1 cellular context compared by ENCODE assay signal in genomic region chr10:35388197-35388596, GRCh38.
TF ChIP-seq lines count a peak whose summit lies in the region.

No MANE protein-coding gene starts in this region.

TF ChIP-seq in GM12878, 131 proteins besides CTCF, POLR2A, EP300 and RAD21 (continued from another document):
- TF ChIP-seq MLLT1 (IDR thresholded peaks at IDR 0.05) (no peak), GABPA (IDR thresholded peaks at IDR 0.05; ENCODE audit: low read depth) (no peak), ETV6 (conservative IDR thresholded peaks at IDR 0.05 in 1 of 2, IDR thresholded peaks at IDR 0.05 in 1 of 2; ENCODE audit: borderline replicate concordance in 1 of 2, low read depth in 1 of 2) (no peak), USF1 (IDR thresholded peaks at IDR 0.05; ENCODE audit: borderline replicate concordance, extremely low read length, insufficient read depth, low read depth, low read length) (no peak), NR2C1 (IDR thresholded peaks at IDR 0.05) (no peak), BMI1 (IDR thresholded peaks at IDR 0.05; ENCODE audit: borderline replicate concordance) (no peak), ZBTB11 (CRISPR knock-in tag; IDR thresholded peaks at IDR 0.05) (no peak)
TF ChIP-seq in GM12878: peak in this region for 0.
